Comparison of ENCODE assay signal across 16 cellular contexts in the genomic region with DNA sequence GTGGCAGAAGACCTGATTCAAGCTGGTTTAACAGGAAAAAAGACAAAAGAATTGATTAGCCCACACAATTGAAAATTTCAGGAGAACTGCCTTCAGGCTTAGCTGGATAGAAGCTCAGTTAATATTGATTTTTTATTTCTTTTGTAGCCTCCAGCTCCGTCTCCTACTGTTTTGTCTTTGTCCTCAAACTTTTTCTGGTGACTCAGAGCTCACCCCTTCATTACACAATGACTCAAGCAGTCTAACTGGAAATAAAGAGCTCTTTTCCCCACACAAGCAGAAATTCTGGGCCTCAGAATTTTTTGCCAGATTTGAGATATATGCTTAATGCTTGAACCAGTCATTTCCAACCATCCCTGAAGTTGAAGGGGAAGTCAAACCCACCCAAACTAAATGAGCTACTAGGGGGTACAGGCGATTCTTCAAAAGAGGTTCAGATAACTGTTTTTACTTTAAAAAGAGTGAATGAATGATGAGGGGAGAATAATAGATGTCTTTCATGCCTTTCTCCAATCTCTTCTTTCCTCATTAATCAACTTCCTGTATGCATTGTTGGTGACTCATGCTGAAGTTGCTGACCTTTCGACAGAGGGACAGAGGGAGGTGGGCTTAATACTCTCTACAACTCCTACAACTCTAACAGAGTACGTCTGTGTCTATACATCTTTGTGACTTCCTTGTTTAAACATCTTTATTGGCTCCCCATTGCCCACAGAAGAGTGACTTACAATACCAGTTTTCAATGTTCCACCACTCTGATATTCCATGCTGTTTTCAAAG. TPM values are rescaled to one million over a fixed set of nuclear protein-coding genes. Genes with fewer than 3 reads are reported as not detected.
DNase-seq lines count a peak whose midpoint lies in the region; ATAC-seq, FAIRE-seq and TF ChIP-seq lines count a peak whose summit lies in the region.
"Had no signal": no experiment of that assay in that cellular context is flagged by ENCODE, and none has a peak within 500 bp of the region (broad histone marks: within the 10 kb centered on the region; RNA-seq: fewer than 3 reads in every experiment).

No MANE protein-coding gene starts in this region.

- peaks cover 15 to 28% (median 25%) of the 10 kb centered on the region in 5 experiments for H3K9me3 Mint-ChIP-seq in brain

- H4K20me1 ChIP-seq in keratinocyte (ENCODE audit: control insufficient read depth, extremely low read depth, insufficient read depth, low read length): no peaks in the 10 kb centered on the region
- H4K20me1 ChIP-seq: BLaER1 treated with 17β-estradiol and CSF1 and Interleukin-3, amounts not matched to agents 10 nM and 100 nM had no signal

- H3K4me1 ChIP-seq in keratinocyte (ENCODE audit: control insufficient read depth, extremely low read depth, insufficient read depth, low read length): peaks cover 15% of the 10 kb centered on the region
- no peaks in the 10 kb centered on the region for H3K4me1 ChIP-seq in suprapubic skin
- H3K4me1 ChIP-seq: vagina had no signal

- H3K4me2 ChIP-seq in keratinocyte (ENCODE audit: control insufficient read depth, extremely low read depth, insufficient read depth, low read depth, low read length): peak overlapping the region; percentile 29
- H3K4me2 ChIP-seq: KMS-11 had no signal

- DNase-seq in AG04450 (ENCODE audit: low read depth, low spot score) (no peak), HT1080 (ENCODE audit: low read depth) (peak; percentile 93), keratinocyte (ENCODE audit: low read depth, low spot score) (no peak), GM19239 (ENCODE audit: insufficient read length, low spot score) (no peak), suprapubic skin (ENCODE audit: low spot score in 2 of 2) (no peak), NAMALWA (ENCODE audit: low spot score) (no peak)
- DNase-seq: activated CD8-positive, alpha-beta memory T cell treated with anti-CD3 and anti-CD28 coated beads, Interleukin-2, amount 10 ng/mL, durations not matched to agents 7 days and 5 days; activated naive CD8-positive, alpha-beta T cell treated with anti-CD3 and anti-CD28 coated beads, Interleukin-2, amount 10 ng/mL, durations not matched to agents 7 days and 5 days; naive B cell; NCI-H2171; OCI-M1 had no signal

- no peaks in the 10 kb centered on the region for H3K36me3 ChIP-seq in keratinocyte (ENCODE audit: control insufficient read depth in 2 of 2, extremely low read depth in 1 of 2, insufficient read depth in 2 of 2, low read length in 2 of 2)
- no peaks in the 10 kb centered on the region for H3K36me3 ChIP-seq in suprapubic skin
- H3K36me3 ChIP-seq: BLaER1 treated with 17β-estradiol and CSF1 and Interleukin-3, amounts not matched to agents 10 nM and 100 nM; vagina had no signal

- no peaks in the 10 kb centered on the region for H3K9me1 ChIP-seq in keratinocyte (ENCODE audit: control insufficient read depth, extremely low read depth, insufficient read depth, low read length)

- peak overlapping the region in 4 of 5 experiments; percentile 45 to 77 (median 60) for H3K27ac Mint-ChIP-seq in brain
- H3K27ac Mint-ChIP-seq: activated CD8-positive, alpha-beta memory T cell treated with anti-CD3 and anti-CD28 coated beads, Interleukin-2, amount 10 ng/mL, durations not matched to agents 7 days and 5 days; activated naive CD8-positive, alpha-beta T cell treated with anti-CD3 and anti-CD28 coated beads, Interleukin-2, amount 10 ng/mL, durations not matched to agents 7 days and 5 days had no signal

- no peak overlapping the region for H3K9ac ChIP-seq in keratinocyte (ENCODE audit: control insufficient read depth, extremely low read depth, insufficient read depth, low read length)
- H3K9ac ChIP-seq: KMS-11 had no signal

- FAIRE-seq in keratinocyte (lab: Jason Lieb, UNC) (no peak), GM19239 (lab: Jason Lieb, UNC) (no peak)

- no peaks in the 10 kb centered on the region for H3K36me3 Mint-ChIP-seq in brain

- dilution Hi-C loops in keratinocyte (cut with MboI; ENCODE audit: extremely low pct_ligation_motif_present, low sequenced_read_pairs): no loop called here

- H3K4me3 Mint-ChIP-seq in brain: peak overlapping the region in 1 of 5 experiments; percentile 11
- H3K4me3 Mint-ChIP-seq: activated CD8-positive, alpha-beta memory T cell treated with anti-CD3 and anti-CD28 coated beads, Interleukin-2, amount 10 ng/mL, durations not matched to agents 7 days and 5 days; activated naive CD8-positive, alpha-beta T cell treated with anti-CD3 and anti-CD28 coated beads, Interleukin-2, amount 10 ng/mL, durations not matched to agents 7 days and 5 days; naive B cell had no signal

- TF ChIP-seq CTCF in AG04450 (IDR thresholded peaks at IDR 0.05; ENCODE audit: low read depth, low read length) (no peak), brain (conservative IDR thresholded peaks at IDR 0.05) (no peak), keratinocyte (optimal IDR thresholded peaks at IDR 0.05 in 1 of 3, IDR thresholded peaks at IDR 0.05 in 1 of 3, conservative IDR thresholded peaks at IDR 0.05 in 1 of 3; ENCODE audit: extremely low read depth in 1 of 3, insufficient read depth in 2 of 3, low read length in 3 of 3) (no peak), suprapubic skin (IDR thresholded peaks at IDR 0.05) (no peak)

- no peaks in the 10 kb centered on the region for H3K27me3 ChIP-seq in AG04450 (ENCODE audit: control insufficient read depth, insufficient read depth, low read length)
- no peaks in the 10 kb centered on the region for H3K27me3 ChIP-seq in keratinocyte (ENCODE audit: control insufficient read depth, extremely low read depth, insufficient read depth, low read length)
- no peaks in the 10 kb centered on the region for H3K27me3 ChIP-seq in suprapubic skin
- H3K27me3 ChIP-seq: BLaER1 treated with 17β-estradiol and CSF1 and Interleukin-3, amounts not matched to agents 10 nM and 100 nM; vagina had no signal

- H3K4me3 ChIP-seq in AG04450 (ENCODE audit: low read depth, low read length): no peak overlapping the region
- no peak overlapping the region for H3K4me3 ChIP-seq in keratinocyte (ENCODE audit: control insufficient read depth in 2 of 3, extremely low read depth in 1 of 3, insufficient read depth in 2 of 3, low read depth in 1 of 3, low read length in 3 of 3)
- H3K4me3 ChIP-seq in suprapubic skin: no peak overlapping the region
- H3K4me3 ChIP-seq: BLaER1 treated with 17β-estradiol and CSF1 and Interleukin-3, amounts not matched to agents 10 nM and 100 nM; vagina had no signal

- TF ChIP-seq EP300 in suprapubic skin (IDR thresholded peaks at IDR 0.05): no peak

- H3K79me2 ChIP-seq in keratinocyte (ENCODE audit: control insufficient read depth, insufficient read depth, low read length): no peaks in the 10 kb centered on the region

- peaks cover 12% of the 10 kb centered on the region for H3K27me3 Mint-ChIP-seq in brain

- no peak for ATAC-seq in HG02973 (IDR thresholded peaks at IDR 0.05; ENCODE audit: unreplicated experiment)
- ATAC-seq: activated CD8-positive, alpha-beta memory T cell treated with anti-CD3 and anti-CD28 coated beads, Interleukin-2, amount 10 ng/mL, durations not matched to agents 7 days and 5 days had no signal

- H3K4me1 Mint-ChIP-seq in brain: no peaks in the 10 kb centered on the region
- H3K4me1 Mint-ChIP-seq: naive B cell had no signal

- POLR2A ChIA-PET in AG04450 (lab: Yijun Ruan, JAX): no interaction called here

- WGBS in suprapubic skin: 68% methylated on average over 4 of the region's 4 CpGs

- peak overlapping the region; percentile 3 for H3K27ac ChIP-seq in AG04450 (ENCODE audit: low read depth, low read length)
- peak overlapping the region; percentile 15 for H3K27ac ChIP-seq in keratinocyte (ENCODE audit: control insufficient read depth, insufficient read depth, low read length)
- H3K27ac ChIP-seq in suprapubic skin: no peak overlapping the region
- H3K27ac ChIP-seq: KMS-11, vagina had no signal

- TF ChIP-seq POLR2A in suprapubic skin (IDR thresholded peaks at IDR 0.05): no peak

- H2AFZ ChIP-seq in keratinocyte (ENCODE audit: control insufficient read depth, low read length): peak overlapping the region; percentile 28

- CTCF ChIA-PET in AG04450 (lab: Charles Lee): interaction anchor here (0.7 to 2.4 kb wide), 3 partner anchors 35 to 216 kb away, joined by 3 to 8 read pairs (median 4); no protein-coding TSS in a partner anchor

- peaks cover 10% of the 10 kb centered on the region for H3K9me3 ChIP-seq in AG04450 (ENCODE audit: control insufficient read depth, insufficient read depth, low read length)
- peaks cover 1% of the 10 kb centered on the region for H3K9me3 ChIP-seq in keratinocyte (ENCODE audit: control insufficient read depth, low read depth, low read length)
- peaks cover 6% of the 10 kb centered on the region for H3K9me3 ChIP-seq in suprapubic skin
- H3K9me3 ChIP-seq: vagina had no signal

RNA-seq across cellular contexts. Expression of a gene that starts 6.2 kb away (rescaled TPM):
- polyA plus RNA-seq in AG04450 (2011; rRNA removed) (8.6 and 9.9 TPM in 2 replicates), brain (ENCODE audit: insufficient read depth, low read depth, low replicate concordance) (6.1 TPM), keratinocyte (7.4 to 8.0 TPM (median 8.0 TPM) in 3 replicates)
- 10.5 and 11.9 TPM in 2 replicates for polyA minus RNA-seq in AG04450 (2011; rRNA and poly(A)+ RNA removed)
- 14.1 and 20.3 TPM in 2 replicates for total RNA-seq in HT1080 (2014; rRNA removed; shearing (Covaris generic))
- polyA plus RNA-seq in HT1080 (2015; cell fraction: cytosol; rRNA removed): 16.2 and 18.7 TPM in 2 replicates
- 41.3 and 42.5 TPM in 2 replicates for polyA plus RNA-seq in HT1080 (2015; cell fraction: nucleus; rRNA removed)
- polyA plus RNA-seq in keratinocyte (2011; ENCODE audit: low read depth): 3.4 TPM
- 3.9 and 6.2 TPM in 2 replicates for polyA plus RNA-seq in keratinocyte (2011; cell fraction: cytosol; rRNA removed)
- 17.9 and 19.9 TPM in 2 replicates for polyA plus RNA-seq in keratinocyte (2011; cell fraction: nucleus; rRNA removed)
- 7.0 and 8.9 TPM in 2 replicates for polyA plus RNA-seq in keratinocyte (2012; ENCODE audit: low replicate concordance)
- polyA minus RNA-seq in keratinocyte: 4.1 to 6.6 TPM (median 6.1 TPM) in 3 replicates
- 4.4 TPM for polyA minus RNA-seq in keratinocyte (2011; cell fraction: cytosol; rRNA and poly(A)+ RNA removed)
- 3.5 and 7.8 TPM in 2 replicates for polyA minus RNA-seq in keratinocyte (2011; cell fraction: nucleus; rRNA and poly(A)+ RNA removed)
- 10 to 100 TPM; 10.4 to 46.2 (median 19.3) TPM for total RNA-seq in suprapubic skin
